Comparison of ENCODE assay signal across 14 cellular contexts in genomic region chr11:19027829-19028595, GRCh38. TPM values are rescaled to one million over a fixed set of nuclear protein-coding genes. Genes with fewer than 3 reads are reported as not detected.
DNase-seq lines count a peak whose midpoint lies in the region; FAIRE-seq and TF ChIP-seq lines count a peak whose summit lies in the region.
"Had no signal": no experiment of that assay in that cellular context is flagged by ENCODE, and none has a peak within 500 bp of the region (broad histone marks: within the 10 kb centered on the region; RNA-seq: fewer than 3 reads in every experiment).

No MANE protein-coding gene starts in this region.

- DNase-seq in GM04504 (ENCODE audit: low read depth) = peak; percentile 4
- peak; percentile 74 for DNase-seq in NCI-H2029 (lab: John Stamatoyannopoulos, UW)
- DNase-seq in mammary epithelial cell = peak; percentile 98
- DNase-seq in mesenchymal stem cell = peak; percentile 49
- DNase-seq in cardiac septum (ENCODE audit: low spot score) = no peak
- no peak for DNase-seq in OCI-LY7 (ENCODE audit: low spot score)
- DNase-seq in kidney = no peak
- DNase-seq in HEK293T (ENCODE audit: extremely low spot score) = no peak
- DNase-seq: activated gamma-delta T cell treated with Interleukin-2 at 50 U/mL for 16 hours, H7, immature natural killer cell, stomach had no signal

- no peak overlapping the region for H4K8ac ChIP-seq in mesenchymal stem cell (ENCODE audit: low read length)

- no peak overlapping the region for H3K4ac ChIP-seq in mesenchymal stem cell (ENCODE audit: low read depth in 1 of 2, low read length in 2 of 2)

- no peak overlapping the region for H2BK12ac ChIP-seq in mesenchymal stem cell (ENCODE audit: low read length in 2 of 2)

- H4K91ac ChIP-seq in mesenchymal stem cell (ENCODE audit: low read length) = no peak overlapping the region

- H2AK5ac ChIP-seq in mesenchymal stem cell (ENCODE audit: low read length, severe bottlenecking) = no peak overlapping the region

- in situ Hi-C loops in mammary epithelial cell (cut with MboI; ENCODE audit: low sequenced_read_pairs in 2 of 2) = no loop called here

- H3K14ac ChIP-seq in mesenchymal stem cell (ENCODE audit: low read length in 2 of 2) = no peak overlapping the region

- H3K27ac ChIP-seq in mammary epithelial cell (ENCODE audit: insufficient read depth, low read depth, low read length) (peak overlapping the region; percentile 76), mesenchymal stem cell (ENCODE audit: low read length, poor library complexity, severe bottlenecking) (no peak overlapping the region), OCI-LY7 (ENCODE audit: low read depth, low read length, poor library complexity, severe bottlenecking) (no peak overlapping the region), kidney (ENCODE audit: low read depth in 2 of 2, low read length in 2 of 2) (no peak overlapping the region)
- H3K27ac ChIP-seq: stomach had no signal

- peak overlapping the region; percentile 40 for H3K9ac ChIP-seq in mammary epithelial cell (ENCODE audit: insufficient read depth, low read length)
- no peak overlapping the region for H3K9ac ChIP-seq in mesenchymal stem cell (ENCODE audit: low read length)
- no peak overlapping the region for H3K9ac ChIP-seq in kidney (ENCODE audit: low read length in 2 of 2)

- H4K20me1 ChIP-seq in mammary epithelial cell (ENCODE audit: insufficient read depth, low read length) (peaks cover 2% of the 10 kb centered on the region), OCI-LY7 (ENCODE audit: insufficient read depth, low read length) (no peaks in the 10 kb centered on the region)

- H3K9me2 ChIP-seq in OCI-LY7 (ENCODE audit: insufficient read depth, low read length) = no peaks in the 10 kb centered on the region

- peaks cover 14% of the 10 kb centered on the region for H3K4me1 ChIP-seq in mammary epithelial cell (ENCODE audit: insufficient read depth, low read length)
- no peaks in the 10 kb centered on the region for H3K4me1 ChIP-seq in mesenchymal stem cell (ENCODE audit: control insufficient read depth, insufficient read depth, low read depth, low read length)
- H3K4me1 ChIP-seq in OCI-LY7 (ENCODE audit: insufficient read depth, low read length, poor library complexity, severe bottlenecking) = no peaks in the 10 kb centered on the region
- no peaks in the 10 kb centered on the region for H3K4me1 ChIP-seq in kidney (ENCODE audit: control insufficient read depth in 1 of 2, insufficient read depth in 1 of 2, low read depth in 1 of 2, low read length in 2 of 2)
- H3K4me1 ChIP-seq: stomach had no signal

- no peaks in the 10 kb centered on the region for H3K79me2 ChIP-seq in mammary epithelial cell (ENCODE audit: insufficient read depth, low read length)
- no peaks in the 10 kb centered on the region for H3K79me2 ChIP-seq in OCI-LY7 (ENCODE audit: insufficient read depth, low read depth, low read length)

- H2AFZ ChIP-seq in mammary epithelial cell (ENCODE audit: low read depth, low read length) (peak overlapping the region; percentile 48), mesenchymal stem cell (ENCODE audit: low read depth, low read length) (no peak overlapping the region), OCI-LY7 (ENCODE audit: low read length) (no peak overlapping the region)

- H2BK5ac ChIP-seq in mesenchymal stem cell (ENCODE audit: low read depth, low read length, poor library complexity, severe bottlenecking) = no peak overlapping the region

- no peaks in the 10 kb centered on the region for H3K79me1 ChIP-seq in mesenchymal stem cell (replicated peaks; ENCODE audit: low read length, poor library complexity, severe bottlenecking)

- H3K18ac ChIP-seq in mesenchymal stem cell (ENCODE audit: low read depth in 1 of 2, low read length in 2 of 2) = no peak overlapping the region

- POLR2A ChIA-PET in OCI-LY7 (lab: Charles Lee) (no interaction called here), HEK293T (lab: Yijun Ruan, JAX) (no interaction called here)

- no peak for FAIRE-seq in kidney (lab: Jason Lieb, UNC)
- FAIRE-seq: G401.6 had no signal

- CTCF ChIA-PET in mammary epithelial cell (lab: Charles Lee; ENCODE audit: low non-redundant PET) = no interaction called here
- CTCF ChIA-PET in OCI-LY7 (lab: Charles Lee; ENCODE audit: unreplicated experiment) = no interaction called here
- CTCF ChIA-PET in HEK293T (lab: Yijun Ruan, JAX) = no interaction called here

- H3K9me3 ChIP-seq in mammary epithelial cell (replicated peaks; ENCODE audit: insufficient read depth, low read length) (no peaks in the 10 kb centered on the region), mesenchymal stem cell (ENCODE audit: control insufficient read depth, low read length) (no peaks in the 10 kb centered on the region), OCI-LY7 (ENCODE audit: low read length) (no peaks in the 10 kb centered on the region), kidney (ENCODE audit: control insufficient read depth in 1 of 2, low read length in 2 of 2) (no peaks in the 10 kb centered on the region)
- H3K9me3 ChIP-seq: stomach had no signal

- dilution Hi-C loops in mammary epithelial cell (cut with HindIII; ENCODE audit: low sequenced_read_pairs) = no loop called here

- no peak overlapping the region for H3K23ac ChIP-seq in mesenchymal stem cell (ENCODE audit: low read length in 2 of 2)

- BruUV-seq in mammary epithelial cell (replicated peaks; lab: Mats Ljungman, UMichigan) (no TSS peak), OCI-LY7 (replicated peaks; lab: Mats Ljungman, UMichigan) (no TSS peak)

- intact Hi-C loops in mammary epithelial cell (cut with micrococcal nuclease) (loop anchor here (1.0 kb wide), 1 partner anchor 41 kb away; no protein-coding TSS in a partner anchor), cardiac septum (cut with DNase I) (no loop called here), OCI-LY7 (cut with micrococcal nuclease; ENCODE audit: unreplicated experiment) (no loop called here), kidney (cut with DNase I) (no loop called here)

- no peak overlapping the region for H3K4me2 ChIP-seq in mammary epithelial cell (ENCODE audit: insufficient read depth, low read depth, low read length)
- no peak overlapping the region for H3K4me2 ChIP-seq in mesenchymal stem cell (ENCODE audit: low read length, poor library complexity, severe bottlenecking)
- H3K4me2 ChIP-seq in OCI-LY7 (ENCODE audit: low read length) = no peak overlapping the region

- H2BK120ac ChIP-seq in mesenchymal stem cell (ENCODE audit: low read depth, low read length) = no peak overlapping the region

- TF ChIP-seq CTCF in mammary epithelial cell (conservative IDR thresholded peaks at IDR 0.05 in 1 of 2, IDR thresholded peaks at IDR 0.05 in 1 of 2; ENCODE audit: extremely low read depth in 1 of 2, insufficient read depth in 1 of 2, low read depth in 1 of 2, low read length in 2 of 2) (no peak), OCI-LY7 (conservative IDR thresholded peaks at IDR 0.05; ENCODE audit: low read length) (no peak), kidney (IDR thresholded peaks at IDR 0.05; ENCODE audit: borderline replicate concordance, extremely low read depth, insufficient read depth) (no peak)

- WGBS in mammary epithelial cell (ENCODE audit: low coverage, missing lambda C conversion rate) = 47% methylated on average over 1 of the region's 2 CpGs
- WGBS in mesenchymal stem cell = 50% methylated on average over 2 of the region's 2 CpGs

- H2BK15ac ChIP-seq in mesenchymal stem cell (ENCODE audit: low read depth, poor library complexity, severe bottlenecking) = no peak overlapping the region

- H3K36me3 ChIP-seq in mammary epithelial cell (ENCODE audit: insufficient read depth, low read length) (no peaks in the 10 kb centered on the region), mesenchymal stem cell (ENCODE audit: control insufficient read depth in 1 of 2, insufficient read depth in 2 of 2, low read depth in 1 of 2, low read length in 2 of 2) (no peaks in the 10 kb centered on the region), OCI-LY7 (ENCODE audit: insufficient read depth, low read length) (no peaks in the 10 kb centered on the region), kidney (ENCODE audit: control insufficient read depth in 1 of 2, insufficient read depth in 2 of 2, low read length in 2 of 2) (no peaks in the 10 kb centered on the region)
- H3K36me3 ChIP-seq: stomach had no signal

- H3K4me3 ChIP-seq in mammary epithelial cell (replicated peaks in 1 of 3; ENCODE audit: insufficient read depth in 1 of 3, low read depth in 2 of 3, low read length in 3 of 3) (no peak overlapping the region), mesenchymal stem cell (ENCODE audit: insufficient read depth in 1 of 2, low read depth in 1 of 2, low read length in 2 of 2) (no peak overlapping the region), OCI-LY7 (ENCODE audit: low read depth, low read length, poor library complexity, severe bottlenecking) (no peak overlapping the region), kidney (ENCODE audit: low read length in 2 of 2) (no peak overlapping the region)
- H3K4me3 ChIP-seq: stomach had no signal

- H3K27me3 ChIP-seq in mammary epithelial cell (ENCODE audit: insufficient read depth, low read length) = peaks cover 15% of the 10 kb centered on the region
- peaks cover 4 to 35% of the 10 kb centered on the region in 2 experiments for H3K27me3 ChIP-seq in mesenchymal stem cell (ENCODE audit: control insufficient read depth in 1 of 2, insufficient read depth in 1 of 2, low read length in 2 of 2)
- H3K27me3 ChIP-seq: stomach had no signal

TF ChIP-seq in HEK293T, 16 proteins besides CTCF, POLR2A, EP300 and RAD21 (continues in another document):
- TF ChIP-seq HDGF (IDR thresholded peaks at IDR 0.05; ENCODE audit: borderline replicate concordance) (no peak), L3MBTL2 (conservative IDR thresholded peaks at IDR 0.05) (no peak), CTBP1 (IDR thresholded peaks at IDR 0.05; ENCODE audit: borderline replicate concordance) (no peak), ARNT (IDR thresholded peaks at IDR 0.05) (no peak), LEF1 (IDR thresholded peaks at IDR 0.05; ENCODE audit: borderline replicate concordance) (no peak), PKNOX1 (IDR thresholded peaks at IDR 0.05) (no peak), NFRKB (IDR thresholded peaks at IDR 0.05) (no peak)

RNA-seq across cellular contexts. Expression of gene MRGPRX2, which starts 32.5 kb away (rescaled TPM):
- total RNA-seq in mammary epithelial cell = not detected
- polyA plus RNA-seq in mammary epithelial cell = not detected
- not detected for polyA minus RNA-seq in mammary epithelial cell
- polyA plus RNA-seq in mesenchymal stem cell (2013, experiment 1 of 2) = not detected
- not detected for polyA plus RNA-seq in mesenchymal stem cell (2013, experiment 2 of 2)
- not detected for total RNA-seq in cardiac septum
- not detected in 2 replicates for total RNA-seq in OCI-LY7 (2014; rRNA removed; shearing (Covaris generic))
- not detected in 2 replicates for total RNA-seq in OCI-LY7 (2022)
- total RNA-seq in kidney = 0.28 TPM
- polyA plus RNA-seq in kidney (ENCODE audit: insufficient read depth, low read depth, low replicate concordance) = not detected
- total RNA-seq: H7, stomach had no signal
- polyA plus RNA-seq: neural cell, stomach had no signal

Comparison
In these comparisons a context has a peak if more than half of its experiments do, and no peak if none do; other contexts are left out.
1. DNase-seq: peak in GM04504 (single experiment), NCI-H2029 (single experiment), mammary epithelial cell (single experiment) and mesenchymal stem cell (single experiment); none in cardiac septum (single experiment), OCI-LY7 (single experiment), kidney (single experiment) and HEK293T (single experiment).